Comparison of ENCODE assay signal across 25 cellular contexts in the genomic region with DNA sequence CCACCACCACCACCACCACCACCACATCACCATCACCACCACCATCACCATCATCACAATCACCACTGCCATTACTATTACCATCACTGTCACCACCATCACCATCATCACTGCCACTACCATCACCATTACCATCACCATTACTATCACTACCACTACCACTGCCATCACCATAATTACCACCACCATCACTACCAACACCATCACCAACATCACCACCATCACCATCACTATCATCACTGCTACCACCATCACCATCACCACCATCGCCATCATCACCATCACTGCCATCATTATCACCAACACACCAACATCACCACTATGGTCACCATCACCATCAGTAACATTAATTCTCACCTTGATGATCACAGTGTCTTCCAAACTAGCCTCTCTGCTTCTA.
"Had no signal": no experiment of that assay in that cellular context is flagged by ENCODE, and none has a peak within 500 bp of the region (broad histone marks: within the 10 kb centered on the region; RNA-seq: fewer than 3 reads in every experiment).

No MANE protein-coding gene starts in this region.

- H3K4me2 ChIP-seq: hepatocyte had no signal

- H3K27me3 ChIP-seq: hepatocyte, suprapubic skin, tibial nerve, uterus had no signal

- ATAC-seq: foreskin keratinocyte; left lobe of liver; lower lobe of right lung; stimulated activated naive CD8-positive, alpha-beta T cell treated with anti-CD3 and anti-CD28 coated beads, Interleukin-15, amount 100 ng/mL, for 72 hours had no signal

- H2AFZ ChIP-seq: hepatocyte had no signal

- H3K4me1 ChIP-seq: foreskin keratinocyte, lower lobe of right lung, suprapubic skin, tibial nerve, uterus had no signal

- H3K9me3 ChIP-seq: lower lobe of right lung, suprapubic skin, tibial nerve, uterus had no signal

- H3K4me1 Mint-ChIP-seq: activated B cell treated with CpG ODN at 0.5 μM for 24 hours; activated naive CD4-positive, alpha-beta T cell treated with anti-CD3 and anti-CD28 coated beads, Interleukin-2, amount 10 ng/mL, durations not matched to agents 7 days and 5 days; brain; immature natural killer cell; stimulated activated naive CD8-positive, alpha-beta T cell treated with anti-CD3 and anti-CD28 coated beads, Interleukin-15, amount 100 ng/mL, for 72 hours had no signal

- H3K27ac ChIP-seq: foreskin keratinocyte, hepatocyte, lower lobe of right lung, suprapubic skin, tibial nerve, uterus had no signal

- H3K36me3 ChIP-seq: lower lobe of right lung, suprapubic skin, tibial nerve, uterus had no signal

- DNase-seq: activated B cell treated with CpG ODN at 0.5 μM for 24 hours; activated CD4-positive, alpha-beta T cell treated with anti-CD3 and anti-CD28 coated beads for 4 hours; activated CD8-positive, alpha-beta memory T cell treated with anti-CD3 and anti-CD28 coated beads, Interleukin-2, amount 50 U/mL, for 48 hours; activated effector memory CD4-positive, alpha-beta T cell treated with Interleukin-2 at 50 U/mL for 16 hours; activated naive CD4-positive, alpha-beta T cell treated with anti-CD3 and anti-CD28 coated beads, Interleukin-2, amount 10 ng/mL, durations not matched to agents 7 days and 5 days; activated T-cell treated with anti-CD3 and anti-CD28 coated beads, Interleukin-2, amount 50 U/mL, for 48 hours; aorta; caudate nucleus; dermis blood vessel endothelial cell; effector CD8-positive, alpha-beta T cell; foreskin keratinocyte; immature natural killer cell; lower lobe of right lung; naive B cell; retina; stimulated activated CD4-positive, alpha-beta T cell treated with anti-CD3 and anti-CD28 coated beads, Interleukin-4, amount 100 ng/mL, for 1 hour; stimulated activated naive CD8-positive, alpha-beta T cell treated with anti-CD3 and anti-CD28 coated beads, Interleukin-15, amount 100 ng/mL, for 72 hours; T1000; uterus had no signal

- H3K79me2 ChIP-seq: hepatocyte had no signal

- H3K27me3 Mint-ChIP-seq: activated B cell treated with CpG ODN at 0.5 μM for 24 hours; activated naive CD4-positive, alpha-beta T cell treated with anti-CD3 and anti-CD28 coated beads, Interleukin-2, amount 10 ng/mL, durations not matched to agents 7 days and 5 days; brain; progenitor cell of endocrine pancreas; stimulated activated naive CD8-positive, alpha-beta T cell treated with anti-CD3 and anti-CD28 coated beads, Interleukin-15, amount 100 ng/mL, for 72 hours had no signal

- H3K27ac Mint-ChIP-seq: activated B cell treated with CpG ODN at 0.5 μM for 24 hours; activated naive CD4-positive, alpha-beta T cell treated with anti-CD3 and anti-CD28 coated beads, Interleukin-2, amount 10 ng/mL, durations not matched to agents 7 days and 5 days; naive B cell; progenitor cell of endocrine pancreas; stimulated activated naive CD8-positive, alpha-beta T cell treated with anti-CD3 and anti-CD28 coated beads, Interleukin-15, amount 100 ng/mL, for 72 hours had no signal

- H3K36me3 Mint-ChIP-seq: activated naive CD4-positive, alpha-beta T cell treated with anti-CD3 and anti-CD28 coated beads, Interleukin-2, amount 10 ng/mL, durations not matched to agents 7 days and 5 days had no signal

- H3K4me3 ChIP-seq: hepatocyte, lower lobe of right lung, suprapubic skin, tibial nerve, uterus had no signal

- H3K4me3 Mint-ChIP-seq: activated B cell treated with CpG ODN at 0.5 μM for 24 hours; activated naive CD4-positive, alpha-beta T cell treated with anti-CD3 and anti-CD28 coated beads, Interleukin-2, amount 10 ng/mL, durations not matched to agents 7 days and 5 days; brain; stimulated activated naive CD8-positive, alpha-beta T cell treated with anti-CD3 and anti-CD28 coated beads, Interleukin-15, amount 100 ng/mL, for 72 hours had no signal
